Comparison of ENCODE assay signal across 14 cellular contexts in the genomic region with DNA sequence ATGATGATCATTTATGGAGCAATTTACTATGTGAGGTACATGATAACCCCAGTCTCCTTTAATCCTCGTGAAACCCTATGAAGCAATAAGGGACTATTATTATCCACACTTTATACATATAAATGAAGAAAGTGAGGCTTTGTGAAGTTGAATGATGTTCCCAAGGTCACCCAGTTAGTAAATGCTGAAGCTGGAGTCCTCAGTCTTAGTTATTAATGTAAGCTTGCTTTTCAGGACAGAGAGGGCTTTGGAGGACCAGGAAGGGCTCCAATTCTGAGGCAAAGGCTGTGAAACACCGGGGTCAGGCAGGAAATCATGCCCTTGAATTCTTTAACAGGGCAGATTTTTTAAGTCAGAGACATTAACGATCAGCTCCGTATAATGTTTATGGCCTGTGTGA. TPM values are rescaled to one million over a fixed set of nuclear protein-coding genes. Genes with fewer than 3 reads are reported as not detected.
DNase-seq lines count a peak whose midpoint lies in the region; ATAC-seq, FAIRE-seq and TF ChIP-seq lines count a peak whose summit lies in the region.
"Had no signal": no experiment of that assay in that cellular context is flagged by ENCODE, and none has a peak within 500 bp of the region (broad histone marks: within the 10 kb centered on the region; RNA-seq: fewer than 3 reads in every experiment).

No MANE protein-coding gene starts in this region.

- H3K9me1 ChIP-seq in endothelial cell of umbilical vein (replicated peaks; ENCODE audit: control insufficient read depth, extremely low read depth, insufficient read depth, low read length), result no peaks in the 10 kb centered on the region

- no peak overlapping the region for H2AFZ ChIP-seq in endothelial cell of umbilical vein (ENCODE audit: low read depth, low read length)

- dilution Hi-C loops in endothelial cell of umbilical vein (cut with MboI; ENCODE audit: extremely low pct_ligation_motif_present, low sequenced_read_pairs), result no loop called here

- BruUV-seq in endothelial cell of umbilical vein (replicated peaks; lab: Mats Ljungman, UMichigan), result no TSS peak

- ATAC-seq in pancreas, result no peak

- H3K9me3 ChIP-seq in WERI-Rb-1 (ENCODE audit: severe bottlenecking) (no peaks in the 10 kb centered on the region), endothelial cell of umbilical vein (replicated peaks; ENCODE audit: control insufficient read depth, insufficient read depth, low read length) (no peaks in the 10 kb centered on the region), pancreas (no peaks in the 10 kb centered on the region), vagina (no peaks in the 10 kb centered on the region)
- H3K9me3 ChIP-seq: BE2C, HAP-1, Peyer's patch had no signal

- FAIRE-seq in endothelial cell of umbilical vein (lab: Jason Lieb, UNC), result peak; percentile 69
- no peak for FAIRE-seq in pancreas (lab: Jason Lieb, UNC)
- FAIRE-seq in GM19239 (lab: Jason Lieb, UNC), result no peak

- H3K27me3 ChIP-seq in WERI-Rb-1 (ENCODE audit: insufficient read depth, low read depth, severe bottlenecking) (no peaks in the 10 kb centered on the region), endothelial cell of umbilical vein (ENCODE audit: control insufficient read depth in 2 of 2, insufficient read depth in 2 of 2, low read length in 2 of 2) (no peaks in the 10 kb centered on the region), pancreas (no peaks in the 10 kb centered on the region), vagina (no peaks in the 10 kb centered on the region)
- H3K27me3 ChIP-seq: BE2C, Peyer's patch had no signal

- H3K4me2 ChIP-seq in endothelial cell of umbilical vein (ENCODE audit: insufficient read depth, low read length), result no peak overlapping the region

- H3K27ac ChIP-seq in WERI-Rb-1, result peak overlapping the region; percentile 94
- H3K27ac ChIP-seq in endothelial cell of umbilical vein (ENCODE audit: insufficient read depth, low read depth, low read length), result no peak overlapping the region
- peak overlapping the region; percentile 79 to 97 (median 93) for H3K27ac ChIP-seq in pancreas
- peak overlapping the region; percentile 88 for H3K27ac ChIP-seq in vagina
- H3K27ac ChIP-seq: Peyer's patch had no signal

- H3K79me2 ChIP-seq in endothelial cell of umbilical vein (ENCODE audit: control insufficient read depth, insufficient read depth, low read length), result peaks cover 10% of the 10 kb centered on the region

- TF ChIP-seq POLR2A in endothelial cell of umbilical vein (IDR thresholded peaks at IDR 0.05; ENCODE audit: low read depth, low read length), result no peak
- no peak for TF ChIP-seq POLR2A in vagina (IDR thresholded peaks at IDR 0.05)

- H3K36me3 ChIP-seq in WERI-Rb-1 (no peaks in the 10 kb centered on the region), endothelial cell of umbilical vein (ENCODE audit: control insufficient read depth in 2 of 2, extremely low read depth in 1 of 2, insufficient read depth in 2 of 2, low read length in 2 of 2) (no peaks in the 10 kb centered on the region), pancreas (no peaks in the 10 kb centered on the region), vagina (no peaks in the 10 kb centered on the region)
- H3K36me3 ChIP-seq: BE2C, HAP-1, Peyer's patch had no signal

- DNase-seq in WERI-Rb-1, result no peak
- peak; percentile 18 for DNase-seq in endothelial cell of umbilical vein (ENCODE audit: low read depth, low spot score)
- no peak for DNase-seq in pancreas
- no peak for DNase-seq in vagina (ENCODE audit: extremely low spot score in 2 of 2)
- no peak for DNase-seq in GM19239 (ENCODE audit: insufficient read length, low spot score)
- no peak for DNase-seq in stimulated activated CD4-positive, alpha-beta T cell treated with anti-CD3 and anti-CD28 coated beads, Interleukin-2, amount 100 ng/mL, for 48 hours
- no peak for DNase-seq in activated naive CD4-positive, alpha-beta T cell treated with Interleukin-2 at 50 U/mL for 16 hours
- DNase-seq: BE2C, NCI-H1417 treated with DMSO at 0.1 percent for 48 hours, NCI-H2029 treated with DMSO at 0.1 percent for 48 hours, NCI-H510A treated with DMSO at 0.1 percent for 48 hours, Peyer's patch, SHP77 had no signal

- H4K20me1 ChIP-seq in endothelial cell of umbilical vein (replicated peaks; ENCODE audit: control insufficient read depth, extremely low read depth, insufficient read depth, low read length), result no peaks in the 10 kb centered on the region

- H3K4me1 ChIP-seq in endothelial cell of umbilical vein (ENCODE audit: control insufficient read depth, extremely low read depth, insufficient read depth, low read length) (peaks cover 6% of the 10 kb centered on the region), pancreas (peaks cover 18 to 51% (median 42%) of the 10 kb centered on the region in 3 donors), vagina (peaks cover 70% of the 10 kb centered on the region)
- H3K4me1 ChIP-seq: BE2C had no signal

- 15 to 17% methylated on average over 4 of the region's 4 CpGs for WGBS in pancreas, 2 donors

- POLR2A ChIA-PET in endothelial cell of umbilical vein (lab: Charles Lee), result no interaction called here

- no peak for TF ChIP-seq CTCF in WERI-Rb-1 (IDR thresholded peaks at IDR 0.05; ENCODE audit: low read depth, low read length)
- TF ChIP-seq CTCF in endothelial cell of umbilical vein (IDR thresholded peaks at IDR 0.05; ENCODE audit: extremely low read depth in 1 of 2, insufficient read depth in 1 of 2, low read depth in 1 of 2, low read length in 2 of 2), result no peak
- TF ChIP-seq CTCF in pancreas (IDR thresholded peaks at IDR 0.05), result no peak
- no peak for TF ChIP-seq CTCF in vagina (IDR thresholded peaks at IDR 0.05)

- no peak overlapping the region for H3K4me3 ChIP-seq in WERI-Rb-1 (ENCODE audit: low read depth, low read length)
- no peak overlapping the region for H3K4me3 ChIP-seq in endothelial cell of umbilical vein (replicated peaks in 1 of 3; ENCODE audit: insufficient read depth in 1 of 3, low read depth in 1 of 3, low read length in 3 of 3)
- H3K4me3 ChIP-seq in pancreas, result no peak overlapping the region
- no peak overlapping the region for H3K4me3 ChIP-seq in vagina
- H3K4me3 ChIP-seq: HAP-1, Peyer's patch had no signal

- no peak overlapping the region for H3K9ac ChIP-seq in endothelial cell of umbilical vein (replicated peaks; ENCODE audit: extremely low read depth, insufficient read depth, low read length)

- intact Hi-C loops in endothelial cell of umbilical vein (cut with micrococcal nuclease) (no loop called here), pancreas (cut with DNase I) (no loop called here), vagina (cut with DNase I) (no loop called here)

- CTCF ChIA-PET in endothelial cell of umbilical vein (lab: Charles Lee), result interaction anchor here (1.2 to 2.5 kb wide), 5 partner anchors 15 to 139 kb away, joined by 3 to 9 read pairs (median 4); no protein-coding TSS in a partner anchor

TF ChIP-seq in endothelial cell of umbilical vein, 7 proteins besides CTCF, POLR2A, EP300 and RAD21:
- TF ChIP-seq GATA2 (IDR thresholded peaks at IDR 0.05; ENCODE audit: insufficient read depth, insufficient read length, low read depth, low read length), result no peak
- TF ChIP-seq, protein P1, sequence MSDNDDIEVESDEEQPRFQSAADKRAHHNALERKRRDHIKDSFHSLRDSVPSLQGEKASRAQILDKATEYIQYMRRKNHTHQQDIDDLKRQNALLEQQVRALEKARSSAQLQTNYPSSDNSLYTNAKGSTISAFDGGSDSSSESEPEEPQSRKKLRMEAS (IDR thresholded peaks at IDR 0.05; ENCODE audit: insufficient read depth, insufficient read length), result no peak
- TF ChIP-seq EZH2 (IDR thresholded peaks at IDR 0.05; ENCODE audit: borderline replicate concordance, low read depth, low read length, severe bottlenecking), result no peak
- no peak for TF ChIP-seq MYC (IDR thresholded peaks at IDR 0.05; ENCODE audit: low read depth, low read length)
- no peak for TF ChIP-seq FOS (IDR thresholded peaks at IDR 0.05; ENCODE audit: borderline replicate concordance, insufficient read depth, low read length)
- no peak for TF ChIP-seq JUN (IDR thresholded peaks at IDR 0.05; ENCODE audit: borderline replicate concordance, insufficient read depth, insufficient read length, low read depth)
- no peak for TF ChIP-seq POLR2AphosphoS5 (IDR thresholded peaks at IDR 0.05; ENCODE audit: insufficient read depth, low read depth, low read length)

RNA-seq across cellular contexts. Expression of a gene that starts 36.8 kb away (rescaled TPM):
- total RNA-seq in endothelial cell of umbilical vein (55.6 and 80.2 TPM in 2 replicates), pancreas (100 to 1,000 TPM in 4 of 6 donors, 10 to 100 TPM in 2; 68.2 to 134 (median 103) TPM), vagina (40.3 TPM)
- polyA plus RNA-seq in endothelial cell of umbilical vein (31.5 and 35.4 TPM in 2 replicates), pancreas (100 to 1,000 TPM in 1 of 2 donors, 10 to 100 TPM in 1; 98.3 to 139 TPM)
- polyA plus RNA-seq in endothelial cell of umbilical vein (2011; cell fraction: cytosol; rRNA removed), result 27.3 and 30.1 TPM in 2 replicates
- polyA plus RNA-seq in endothelial cell of umbilical vein (2011; cell fraction: nucleus; rRNA removed), result 186 and 212 TPM in 2 replicates
- polyA plus RNA-seq in endothelial cell of umbilical vein (2012), result 53.9 and 70.0 TPM in 2 replicates
- 78.7 and 82.4 TPM in 2 replicates for polyA minus RNA-seq in endothelial cell of umbilical vein
- polyA minus RNA-seq in endothelial cell of umbilical vein (2011; cell fraction: cytosol; rRNA and poly(A)+ RNA removed), result 11.1 TPM
- polyA minus RNA-seq in endothelial cell of umbilical vein (2011; cell fraction: nucleus; rRNA and poly(A)+ RNA removed), result 102 and 106 TPM in 2 replicates
